1 cellular context compared by ENCODE assay signal in genomic region chr6:10441004-10441654, GRCh38.
TF ChIP-seq lines count a peak whose summit lies in the region.

No MANE protein-coding gene starts in this region.

TF ChIP-seq in HepG2, 621 proteins besides CTCF, POLR2A, EP300 and RAD21 (continued from another document):
- TF ChIP-seq TFE3 (CRISPR knock-in tag; IDR thresholded peaks at IDR 0.05) (peak; percentile 50; the same call in 1 of the 2 replicates), ZNF550 (CRISPR knock-in tag; IDR thresholded peaks at IDR 0.05; ENCODE audit: borderline replicate concordance) (no peak), TBX2 (CRISPR knock-in tag; IDR thresholded peaks at IDR 0.05; ENCODE audit: borderline replicate concordance) (peak; percentile 36; the same call in 1 of the 2 replicates), ZNF546 (CRISPR knock-in tag; conservative IDR thresholded peaks at IDR 0.05) (no peak), ZIK1 (CRISPR knock-in tag; IDR thresholded peaks at IDR 0.05; ENCODE audit: borderline replicate concordance, low read depth) (0 out of 2 replicates have a peak, but pooled peaks have one; percentile 43), HOXA9 (CRISPR knock-in tag; IDR thresholded peaks at IDR 0.05; ENCODE audit: borderline replicate concordance) (no peak), STAG1 (CRISPR knock-in tag; IDR thresholded peaks at IDR 0.05) (peak; percentile 37), ZNF432 (CRISPR knock-in tag; IDR thresholded peaks at IDR 0.05; ENCODE audit: borderline replicate concordance) (no peak), MLLT10 (CRISPR knock-in tag; IDR thresholded peaks at IDR 0.05) (no peak), ZNF292 (CRISPR knock-in tag; IDR thresholded peaks at IDR 0.05; ENCODE audit: borderline replicate concordance, low read depth) (peak; percentile 43; the same call in 1 of the 2 replicates), ZFX (CRISPR knock-in tag; IDR thresholded peaks at IDR 0.05; ENCODE audit: low read depth) (peak; percentile 31; the same call in 1 of the 2 replicates), HNF4A (CRISPR knock-in tag; IDR thresholded peaks at IDR 0.05) (peak; percentile 86), TOPORS (CRISPR knock-in tag; IDR thresholded peaks at IDR 0.05) (no peak), ETV6 (CRISPR knock-in tag; conservative IDR thresholded peaks at IDR 0.05) (no peak), MXI1 (IDR thresholded peaks at IDR 0.05; ENCODE audit: borderline replicate concordance, low read depth, low read length) (no peak), FOXK1 (CRISPR knock-in tag; IDR thresholded peaks at IDR 0.05; ENCODE audit: borderline replicate concordance, low read depth) (no peak), RNF2 (conservative IDR thresholded peaks at IDR 0.05; ENCODE audit: low read depth) (no peak), HMGXB4 (CRISPR knock-in tag; IDR thresholded peaks at IDR 0.05; ENCODE audit: borderline replicate concordance in 1 of 2, low read depth in 1 of 2) (0 out of 4 replicates have a peak, but pooled peaks of 1 of the 2 experiments have one; percentile 16)
- TF ChIP-seq, protein P1, sequence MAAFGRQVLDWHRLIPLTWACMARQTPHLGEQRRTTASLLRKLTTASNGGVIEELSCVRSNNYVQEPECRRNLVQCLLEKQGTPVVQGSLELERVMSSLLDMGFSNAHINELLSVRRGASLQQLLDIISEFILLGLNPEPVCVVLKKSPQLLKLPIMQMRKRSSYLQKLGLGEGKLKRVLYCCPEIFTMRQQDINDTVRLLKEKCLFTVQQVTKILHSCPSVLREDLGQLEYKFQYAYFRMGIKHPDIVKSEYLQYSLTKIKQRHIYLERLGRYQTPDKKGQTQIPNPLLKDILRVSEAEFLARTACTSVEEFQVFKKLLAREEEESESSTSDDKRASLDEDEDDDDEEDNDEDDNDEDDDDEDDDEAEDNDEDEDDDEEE (CRISPR knock-in tag; IDR thresholded peaks at IDR 0.05): no peak
- TF ChIP-seq, protein P2, sequence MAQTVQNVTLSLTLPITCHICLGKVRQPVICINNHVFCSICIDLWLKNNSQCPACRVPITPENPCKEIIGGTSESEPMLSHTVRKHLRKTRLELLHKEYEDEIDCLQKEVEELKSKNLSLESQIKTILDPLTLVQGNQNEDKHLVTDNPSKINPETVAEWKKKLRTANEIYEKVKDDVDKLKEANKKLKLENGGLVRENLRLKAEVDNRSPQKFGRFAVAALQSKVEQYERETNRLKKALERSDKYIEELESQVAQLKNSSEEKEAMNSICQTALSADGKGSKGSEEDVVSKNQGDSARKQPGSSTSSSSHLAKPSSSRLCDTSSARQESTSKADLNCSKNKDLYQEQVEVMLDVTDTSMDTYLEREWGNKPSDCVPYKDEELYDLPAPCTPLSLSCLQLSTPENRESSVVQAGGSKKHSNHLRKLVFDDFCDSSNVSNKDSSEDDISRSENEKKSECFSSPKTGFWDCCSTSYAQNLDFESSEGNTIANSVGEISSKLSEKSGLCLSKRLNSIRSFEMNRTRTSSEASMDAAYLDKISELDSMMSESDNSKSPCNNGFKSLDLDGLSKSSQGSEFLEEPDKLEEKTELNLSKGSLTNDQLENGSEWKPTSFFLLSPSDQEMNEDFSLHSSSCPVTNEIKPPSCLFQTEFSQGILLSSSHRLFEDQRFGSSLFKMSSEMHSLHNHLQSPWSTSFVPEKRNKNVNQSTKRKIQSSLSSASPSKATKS (CRISPR knock-in tag; IDR thresholded peaks at IDR 0.05): no peak
TF ChIP-seq in HepG2: peak in this region for 19.
